8 cellular contexts compared by ENCODE assay signal in genomic region chr11:33687733-33688479, GRCh38. TPM values are rescaled to one million over a fixed set of nuclear protein-coding genes. Genes with fewer than 3 reads are reported as not detected.
A peak's percentile ranks its signal among the peaks of the same experiment; 100 is the strongest.
DNase-seq lines count a peak whose midpoint lies in the region; ATAC-seq and TF ChIP-seq lines count a peak whose summit lies in the region.

No MANE protein-coding gene starts in this region.

- H3K36me3 ChIP-seq in OCI-LY3 (replicated peaks; ENCODE audit: low read depth, low read length) = no peaks in the 10 kb centered on the region

- H3K9me3 Mint-ChIP-seq in activated naive CD8-positive, alpha-beta T cell treated with anti-CD3 and anti-CD28 coated beads, Interleukin-2, amount 50 U/mL, for 24 hours = no peaks in the 10 kb centered on the region
- H3K9me3 Mint-ChIP-seq in activated naive CD8-positive, alpha-beta T cell treated with anti-CD3 and anti-CD28 coated beads for 36 hours = no peaks in the 10 kb centered on the region
- H3K9me3 Mint-ChIP-seq in nephron progenitor cell = no peaks in the 10 kb centered on the region

- peaks cover 13% of the 10 kb centered on the region for H3K27me3 Mint-ChIP-seq in activated naive CD8-positive, alpha-beta T cell treated with anti-CD3 and anti-CD28 coated beads, Interleukin-2, amount 50 U/mL, for 24 hours
- H3K27me3 Mint-ChIP-seq in activated naive CD8-positive, alpha-beta T cell treated with anti-CD3 and anti-CD28 coated beads for 36 hours = peaks cover 5% of the 10 kb centered on the region
- H3K27me3 Mint-ChIP-seq in nephron progenitor cell (ENCODE audit: low read depth, poor library complexity) = peaks cover 16% of the 10 kb centered on the region

- no peaks in the 10 kb centered on the region for H3K36me3 Mint-ChIP-seq in activated naive CD8-positive, alpha-beta T cell treated with anti-CD3 and anti-CD28 coated beads, Interleukin-2, amount 50 U/mL, for 24 hours (ENCODE audit: low read depth)
- H3K36me3 Mint-ChIP-seq in activated naive CD8-positive, alpha-beta T cell treated with anti-CD3 and anti-CD28 coated beads for 36 hours = no peaks in the 10 kb centered on the region
- H3K36me3 Mint-ChIP-seq in nephron progenitor cell (ENCODE audit: low read depth) = no peaks in the 10 kb centered on the region

- no peaks in the 10 kb centered on the region for H4K20me1 ChIP-seq in OCI-LY3 (ENCODE audit: insufficient read depth, low read length)

- no peak overlapping the region for H3K4me2 ChIP-seq in OCI-LY3 (ENCODE audit: low read length)

- no peak overlapping the region for H3K27ac Mint-ChIP-seq in activated naive CD8-positive, alpha-beta T cell treated with anti-CD3 and anti-CD28 coated beads, Interleukin-2, amount 50 U/mL, for 24 hours
- H3K27ac Mint-ChIP-seq in activated naive CD8-positive, alpha-beta T cell treated with anti-CD3 and anti-CD28 coated beads for 36 hours = no peak overlapping the region
- H3K27ac Mint-ChIP-seq in nephron progenitor cell = no peak overlapping the region

- no peak overlapping the region for H3K4me3 Mint-ChIP-seq in activated naive CD8-positive, alpha-beta T cell treated with anti-CD3 and anti-CD28 coated beads, Interleukin-2, amount 50 U/mL, for 24 hours
- H3K4me3 Mint-ChIP-seq in activated naive CD8-positive, alpha-beta T cell treated with anti-CD3 and anti-CD28 coated beads for 36 hours = no peak overlapping the region
- H3K4me3 Mint-ChIP-seq in nephron progenitor cell = no peak overlapping the region

- TF ChIP-seq CTCF in OCI-LY3 (IDR thresholded peaks at IDR 0.05; ENCODE audit: low read depth, low read length) (peak; percentile 86), nephron progenitor cell (IDR thresholded peaks at IDR 0.05) (peak; percentile 77)

- no peak overlapping the region for H2AFZ ChIP-seq in OCI-LY3 (ENCODE audit: low read depth, low read length)

- H3K79me2 ChIP-seq in OCI-LY3 (ENCODE audit: low read length) = no peaks in the 10 kb centered on the region

- no peak overlapping the region for H3K4me3 ChIP-seq in OCI-LY3 (ENCODE audit: low read length)

- H3K4me1 ChIP-seq in OCI-LY3 (ENCODE audit: low read length) = 0 out of 2 replicates have a peak, but pooled peaks cover 3% of the 10 kb centered on the region

- H3K27ac ChIP-seq in OCI-LY3 (ENCODE audit: low read length) = no peak overlapping the region

- peak; percentile 35 for ATAC-seq in activated naive CD8-positive, alpha-beta T cell treated with anti-CD3 and anti-CD28 coated beads, Interleukin-2, amount 50 U/mL, for 24 hours
- ATAC-seq in HG02571 (IDR thresholded peaks at IDR 0.05; ENCODE audit: unreplicated experiment) = no peak

- peaks cover 6% of the 10 kb centered on the region for H3K4me1 Mint-ChIP-seq in activated naive CD8-positive, alpha-beta T cell treated with anti-CD3 and anti-CD28 coated beads, Interleukin-2, amount 50 U/mL, for 24 hours
- no peaks in the 10 kb centered on the region for H3K4me1 Mint-ChIP-seq in activated naive CD8-positive, alpha-beta T cell treated with anti-CD3 and anti-CD28 coated beads for 36 hours
- H3K4me1 Mint-ChIP-seq in nephron progenitor cell = peaks cover 30% of the 10 kb centered on the region

- H3K9me3 ChIP-seq in OCI-LY3 (ENCODE audit: insufficient read depth, low read length) = no peaks in the 10 kb centered on the region

- peak; percentile 16 for DNase-seq in activated naive CD8-positive, alpha-beta T cell treated with anti-CD3 and anti-CD28 coated beads, Interleukin-2, amount 50 U/mL, for 24 hours
- DNase-seq in activated naive CD8-positive, alpha-beta T cell treated with anti-CD3 and anti-CD28 coated beads for 36 hours = no peak
- DNase-seq in HuH-7.5 (ENCODE audit: low spot score) (peak; percentile 41), dermis microvascular lymphatic vessel endothelial cell (ENCODE audit: low read depth in 2 of 2) (peak; percentile 59 to 80), nephron progenitor cell (peak; percentile 66), HK-2 (ENCODE audit: unreplicated experiment) (no peak)

- peaks cover 25% of the 10 kb centered on the region for H3K27me3 ChIP-seq in OCI-LY3 (ENCODE audit: low read depth, low read length)

- no peak overlapping the region for H3K9ac ChIP-seq in OCI-LY3 (ENCODE audit: low read length)

RNA-seq across cellular contexts. Expression of gene C11orf91, which starts 12.7 kb away (rescaled TPM):
- total RNA-seq in activated naive CD8-positive, alpha-beta T cell treated with anti-CD3 and anti-CD28 coated beads for 36 hours = under 1 TPM in 1 of 2 experiments, not detected in 1; 0.28 TPM
- total RNA-seq in dermis microvascular lymphatic vessel endothelial cell = not detected in 2 replicates

RNA-seq across cellular contexts. Expression of gene CD59, which starts 48.3 kb away (rescaled TPM):
- 10 to 100 TPM; 58.4 to 60.3 TPM for total RNA-seq in activated naive CD8-positive, alpha-beta T cell treated with anti-CD3 and anti-CD28 coated beads for 36 hours
- total RNA-seq in dermis microvascular lymphatic vessel endothelial cell = 669 and 765 TPM in 2 replicates

Comparison
In these comparisons a context has a peak if more than half of its experiments do, and no peak if none do; other contexts are left out.
1. DNase-seq: peak in activated naive CD8-positive, alpha-beta T cell treated with anti-CD3 and anti-CD28 coated beads, Interleukin-2, amount 50 U/mL, for 24 hours (single experiment), HuH-7.5 (single experiment), dermis microvascular lymphatic vessel endothelial cell (2 of 2) and nephron progenitor cell (single experiment); none in activated naive CD8-positive, alpha-beta T cell treated with anti-CD3 and anti-CD28 coated beads for 36 hours (single experiment) and HK-2 (single experiment).
2. RNA of gene CD59, which starts 48.3 kb away (total RNA-seq): 669 to 765 TPM in dermis microvascular lymphatic vessel endothelial cell; 58.4 to 60.3 TPM in activated naive CD8-positive, alpha-beta T cell treated with anti-CD3 and anti-CD28 coated beads for 36 hours; every median in the first group is over 10 times any median in the second.